Comparison of ENCODE assay signal across 8 cellular contexts in the genomic region with DNA sequence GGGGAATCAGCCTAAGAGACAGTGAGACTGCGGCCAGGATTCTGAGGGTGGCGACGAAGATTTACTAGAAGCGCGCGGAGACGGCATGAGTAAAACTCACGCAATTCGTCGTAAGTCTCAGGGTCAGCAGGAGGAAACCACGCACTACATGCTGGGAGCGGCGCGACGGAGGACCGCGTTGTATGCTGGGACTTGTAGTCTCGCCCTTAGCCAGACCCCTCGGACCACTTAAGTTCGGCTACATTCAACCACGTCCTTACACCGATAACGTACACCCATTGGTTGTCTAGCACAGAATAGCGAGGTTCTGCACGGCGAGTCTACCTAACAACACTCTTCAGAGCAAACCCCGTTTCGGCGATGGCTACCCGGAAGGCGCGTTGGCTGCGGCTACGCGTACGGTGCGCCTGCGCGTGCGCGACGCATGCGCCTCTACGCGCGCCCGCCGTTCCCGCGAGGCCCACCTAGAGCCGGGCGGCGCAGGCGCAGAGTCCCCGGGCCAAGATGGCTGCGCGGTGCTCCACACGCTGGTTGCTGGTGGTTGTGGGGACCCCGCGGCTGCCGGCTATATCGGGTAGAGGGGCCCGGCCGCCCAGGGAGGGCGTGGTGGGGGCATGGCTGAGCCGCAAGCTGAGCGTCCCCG. TPM values are rescaled to one million over a fixed set of nuclear protein-coding genes. Genes with fewer than 3 reads are reported as not detected.
A peak's percentile ranks its signal among the peaks of the same experiment; 100 is the strongest.
DNase-seq lines count a peak whose midpoint lies in the region; ATAC-seq and TF ChIP-seq lines count a peak whose summit lies in the region.

A gene (plus strand): TSS at position 491 of the 643 bp plus-strand sequence. CDS start 14 bp downstream, at position 505.

- peaks cover 18% of the 10 kb centered on the region for H3K36me3 Mint-ChIP-seq in HFFc6 (ENCODE audit: low read depth)

- H3K14ac ChIP-seq in neuronal stem cell (ENCODE audit: low read length), result peak within 1 kb of the TSS; percentile 85

- DNase-seq in GM04504 (ENCODE audit: low read depth) (peak; percentile 90), HFFc6 (peak; percentile 90), NAMALWA (ENCODE audit: low spot score) (peak; percentile 97), SK-MEL-5 (ENCODE audit: low read depth, low spot score) (peak; percentile 92), neuronal stem cell (ENCODE audit: low spot score) (peak; percentile 93)
- peak; percentile 93 for DNase-seq in activated naive CD4-positive, alpha-beta T cell treated with Interleukin-2 at 50 U/mL for 16 hours

- peak within 1 kb of the TSS; percentile 89 to 97 (median 94) for H3K27ac ChIP-seq in gastroesophageal sphincter
- peak within 1 kb of the TSS; percentile 93 for H3K27ac ChIP-seq in neuronal stem cell (replicated peaks; ENCODE audit: low read length)
- H3K27ac ChIP-seq in subcutaneous abdominal adipose tissue (ENCODE audit: low read depth, low read length), result peak within 1 kb of the TSS; percentile 92

- H3K18ac ChIP-seq in neuronal stem cell (ENCODE audit: low read length), result peak within 1 kb of the TSS; percentile 99

- in situ Hi-C loops in SK-MEL-5 (cut with HindIII; ENCODE audit: low pct_unique_long_range_greater_than_20kb, low sequenced_read_pairs), result no loop called here

- H2BK120ac ChIP-seq in neuronal stem cell (ENCODE audit: low read depth, low read length), result peak within 1 kb of the TSS; percentile 72

- H2AK5ac ChIP-seq in neuronal stem cell (ENCODE audit: low read depth, low read length), result peak within 1 kb of the TSS; percentile 88

- no peaks in the 10 kb centered on the region; the same call in 1 of the 2 replicates for H3K27me3 Mint-ChIP-seq in HFFc6 (ENCODE audit: insufficient read depth)

- H3K36me3 ChIP-seq in gastroesophageal sphincter, result peaks cover 0 to 5% of the 10 kb centered on the region in 2 donors
- H3K36me3 ChIP-seq in neuronal stem cell (replicated peaks in 1 of 2; ENCODE audit: control insufficient read depth in 2 of 2, insufficient read depth in 2 of 2, low read length in 2 of 2), result peaks cover 2 to 20% of the 10 kb centered on the region in 2 donors
- H3K36me3 ChIP-seq in subcutaneous abdominal adipose tissue (ENCODE audit: control insufficient read depth in 5 of 5, insufficient read depth in 5 of 5, low read length in 5 of 5), result no peaks in the 10 kb centered on the region

- peak; percentile 70 to 84 for TF ChIP-seq POLR2A in gastroesophageal sphincter (IDR thresholded peaks at IDR 0.05)

- H3K27me3 ChIP-seq in gastroesophageal sphincter (no peaks in the 10 kb centered on the region), neuronal stem cell (ENCODE audit: control insufficient read depth in 3 of 3, insufficient read depth in 3 of 3, low read depth in 1 of 3, low read length in 3 of 3) (no peaks in the 10 kb centered on the region), subcutaneous abdominal adipose tissue (ENCODE audit: control insufficient read depth in 5 of 5, insufficient read depth in 4 of 5, low read length in 5 of 5) (peaks cover 0 to 3% (median 0%) of the 10 kb centered on the region in 5 donors)

- peak within 1 kb of the TSS; percentile 97 for H3K4me2 ChIP-seq in neuronal stem cell (ENCODE audit: insufficient read depth, low read length, poor library complexity, severe bottlenecking)

- 0% methylated on average over 10 of the region's 68 CpGs; no CpG with 5 or more reads in 1 of the 2 donors for WGBS in gastroesophageal sphincter (ENCODE audit: low coverage in 1 of 2), 2 donors
- WGBS in neuronal stem cell (ENCODE audit: extremely low coverage in 2 of 2, insufficient read length in 2 of 2, insufficient replicate concordance in 1 of 2), 2 donors, result no CpG with 5 or more reads among the region's 68 CpGs

- H2AFZ ChIP-seq in neuronal stem cell (ENCODE audit: low read length), result peak within 1 kb of the TSS; percentile 85

- peak within 1 kb of the TSS; percentile 100 for H3K27ac Mint-ChIP-seq in HFFc6

- peak; percentile 98 for ATAC-seq in gastroesophageal sphincter

- H3K4me3 ChIP-seq in gastroesophageal sphincter (peak within 1 kb of the TSS; percentile 67 to 94), neuronal stem cell (ENCODE audit: low read length in 2 of 2) (peak within 1 kb of the TSS; percentile 57 to 98), subcutaneous abdominal adipose tissue (ENCODE audit: low read depth in 1 of 5, low read length in 5 of 5) (peak within 1 kb of the TSS; percentile 85 to 99 (median 98))

- no peak within 1 kb of the TSS for H4K91ac ChIP-seq in neuronal stem cell (ENCODE audit: low read depth, low read length, poor library complexity)

- H2BK15ac ChIP-seq in neuronal stem cell (ENCODE audit: low read length), result peak within 1 kb of the TSS; percentile 81

- peak within 1 kb of the TSS; percentile 99 for H3K23ac ChIP-seq in neuronal stem cell (ENCODE audit: low read depth, low read length, poor library complexity)

- H3K4ac ChIP-seq in neuronal stem cell (ENCODE audit: low read length), result peak within 1 kb of the TSS; percentile 84

- H4K8ac ChIP-seq in neuronal stem cell (ENCODE audit: low read depth, low read length), result peak within 1 kb of the TSS; percentile 53

- TF ChIP-seq EP300 in gastroesophageal sphincter (IDR thresholded peaks at IDR 0.05), result no peak

- no peaks in the 10 kb centered on the region for H3K9me3 Mint-ChIP-seq in HFFc6

- H3K9ac ChIP-seq in neuronal stem cell (ENCODE audit: low read depth, low read length, poor library complexity) (peak within 1 kb of the TSS; percentile 97), subcutaneous abdominal adipose tissue (ENCODE audit: low read length in 5 of 5) (peak within 1 kb of the TSS; percentile 75 to 95 (median 87))

- H3K9me3 ChIP-seq in gastroesophageal sphincter (no peaks in the 10 kb centered on the region), neuronal stem cell (replicated peaks in 1 of 2; ENCODE audit: control insufficient read depth in 2 of 2, insufficient read depth in 1 of 2, low read depth in 1 of 2, low read length in 2 of 2) (no peaks in the 10 kb centered on the region), subcutaneous abdominal adipose tissue (ENCODE audit: control insufficient read depth in 5 of 5, low read length in 5 of 5) (no peaks in the 10 kb centered on the region)

- H2BK5ac ChIP-seq in neuronal stem cell (ENCODE audit: low read length), result peak within 1 kb of the TSS; percentile 75

- no peak within 1 kb of the TSS for H2BK12ac ChIP-seq in neuronal stem cell (ENCODE audit: low read length)

- peaks cover 11% of the 10 kb centered on the region for H3K79me1 ChIP-seq in neuronal stem cell (ENCODE audit: low read depth, low read length)

- TF ChIP-seq CTCF in HFFc6 (IDR thresholded peaks at IDR 0.05) (peak; percentile 25; the same call in 1 of the 2 replicates), gastroesophageal sphincter (IDR thresholded peaks at IDR 0.05) (peak in 2 of 4 experiments; percentile 19 to 26)

- peaks cover 27% of the 10 kb centered on the region for H3K4me1 Mint-ChIP-seq in HFFc6 (ENCODE audit: low read depth)

- H3K4me1 ChIP-seq in gastroesophageal sphincter (peaks cover 0 to 30% (median 6%) of the 10 kb centered on the region in 3 donors), neuronal stem cell (ENCODE audit: control insufficient read depth in 2 of 2, insufficient read depth in 1 of 2, low read depth in 1 of 2, low read length in 2 of 2) (peaks cover 5 to 9% of the 10 kb centered on the region in 2 donors), subcutaneous abdominal adipose tissue (ENCODE audit: control insufficient read depth in 5 of 5, insufficient read depth in 5 of 5, low read length in 5 of 5) (peaks cover 8 to 22% (median 19%) of the 10 kb centered on the region in 5 donors)

- H3K4me3 Mint-ChIP-seq in HFFc6, result peak within 1 kb of the TSS; percentile 100

RNA-seq across cellular contexts. Expression of the gene that starts here (rescaled TPM):
- 10 to 100 TPM; 40.8 to 54.4 (median 45.1) TPM for total RNA-seq in HFFc6 (2021; fragmentation: NEBNext Ultra II Directional; extraction: Animal tissue kit (Norgen Biotek cat#: 25700))
- 93.2 and 102 TPM in 2 replicates for total RNA-seq in SK-MEL-5 (2014; rRNA removed; shearing (Covaris generic))
- polyA plus RNA-seq in SK-MEL-5 (2015; cell fraction: cytosol; rRNA removed), result 123 and 141 TPM in 2 replicates
- polyA plus RNA-seq in SK-MEL-5 (2015; cell fraction: nucleus; rRNA removed), result 142 and 149 TPM in 2 replicates
- total RNA-seq in gastroesophageal sphincter, result 10 to 100 TPM; 39.6 to 55.6 (median 43.9) TPM
- polyA plus RNA-seq in neuronal stem cell (2013, experiment 1 of 2), result 34.6 TPM
- 34.4 TPM for polyA plus RNA-seq in neuronal stem cell (2013, experiment 2 of 2)

Comparison
In these comparisons a context has a peak if more than half of its experiments do, and no peak if none do; other contexts are left out.
1. Peak in every context shown above with its lines: DNase-seq, ATAC-seq, H3K4me3 ChIP-seq and H3K27ac ChIP-seq.